ENCODE assay signal across 23 cellular contexts in the genomic region with DNA sequence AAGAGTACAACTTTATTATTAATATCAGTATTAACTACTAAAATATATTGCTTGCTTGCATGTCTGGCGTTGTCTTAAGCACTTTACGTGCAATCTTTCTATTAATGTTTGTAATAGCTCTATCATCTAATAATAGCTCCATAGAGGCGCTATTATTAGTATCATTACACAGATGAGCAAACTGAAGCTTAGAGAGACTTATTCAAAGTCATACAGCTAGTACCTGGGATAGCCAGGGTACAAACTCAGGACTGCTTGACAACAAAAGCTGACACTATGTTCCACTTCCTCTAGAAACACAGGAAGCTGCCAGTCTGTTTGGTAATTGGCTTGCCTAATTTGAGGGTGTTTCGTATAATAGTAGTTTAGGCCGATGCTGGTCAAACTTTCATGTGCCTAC.
"Had no signal": no experiment of that assay in that cellular context is flagged by ENCODE, and none has a peak within 500 bp of the region (broad histone marks: within the 10 kb centered on the region; RNA-seq: fewer than 3 reads in every experiment).

No MANE protein-coding gene starts in this region.

- H3K27ac ChIP-seq: colonic mucosa, coronary artery, dorsolateral prefrontal cortex, epithelial cell of prostate, esophagus squamous epithelium, foreskin keratinocyte, gastrocnemius medialis, gastroesophageal sphincter, heart left ventricle, heart right ventricle, hepatocyte had no signal

- DNase-seq: colonic mucosa; cortex of kidney; dermis blood vessel endothelial cell; dorsolateral prefrontal cortex; effector CD4-positive, alpha-beta T cell; effector CD8-positive, alpha-beta T cell; effector memory CD4-positive, alpha-beta T cell; effector memory CD8-positive, alpha-beta T cell; endodermal cell; erythroblast; esophagus squamous epithelium; foreskin fibroblast; foreskin keratinocyte; foreskin melanocyte; gastrocnemius medialis; glutamatergic neuron; head of caudate nucleus; heart left ventricle; heart right ventricle had no signal
